In the genomic region with DNA sequence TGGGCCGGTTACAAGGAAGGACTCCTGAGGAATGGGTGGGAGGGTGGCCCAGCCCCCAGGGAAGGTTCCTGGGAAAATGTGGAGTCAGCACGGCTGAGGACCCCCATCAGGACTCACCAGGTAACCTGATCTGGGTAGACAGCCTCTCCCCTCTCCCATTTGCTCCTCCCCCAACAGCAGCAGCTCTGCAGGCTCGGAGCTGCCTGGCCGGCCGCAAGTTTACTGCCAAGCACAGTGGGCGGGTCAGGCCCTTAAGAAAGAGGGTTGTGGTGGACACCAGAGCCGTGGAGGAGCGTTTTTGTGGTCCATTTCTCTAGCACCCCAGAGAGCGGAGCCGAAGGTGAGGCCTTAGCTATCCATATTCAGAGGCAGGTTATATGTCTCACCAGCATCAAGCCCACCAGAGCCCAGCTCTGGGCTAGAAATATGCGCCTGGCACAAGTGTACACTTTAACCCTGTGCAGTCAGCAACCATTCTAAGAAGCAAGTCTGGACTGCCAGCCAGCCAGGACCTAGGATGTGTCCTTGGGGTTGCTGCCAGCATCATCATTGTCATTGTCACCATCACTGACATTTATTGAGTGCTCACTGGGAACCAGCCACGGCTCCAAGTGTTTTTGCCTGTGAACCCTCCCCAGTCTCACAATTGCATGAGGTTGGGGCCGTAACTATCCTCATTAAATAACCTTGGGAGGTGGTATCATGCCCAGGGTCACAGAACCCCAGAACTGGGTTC, we compare ENCODE assay signal across 19 cellular contexts.
"Had no signal": no experiment of that assay in that cellular context is flagged by ENCODE, and none has a peak within 500 bp of the region (broad histone marks: within the 10 kb centered on the region; RNA-seq: fewer than 3 reads in every experiment).

No MANE protein-coding gene starts in this region.

- H3K36me3 ChIP-seq: esophagus squamous epithelium, lower lobe of right lung, prostate gland, transverse colon had no signal

- H3K4me3 ChIP-seq: esophagus squamous epithelium, lower lobe of right lung, prostate gland, transverse colon had no signal

- H3K4me1 ChIP-seq: prostate gland, transverse colon had no signal

- H3K9me3 Mint-ChIP-seq: activated CD4-positive, alpha-beta memory T cell treated with anti-CD3 and anti-CD28 coated beads, Interleukin-2, amount 10 ng/mL, durations not matched to agents 7 days and 5 days had no signal

- H3K27ac Mint-ChIP-seq: activated CD4-positive, alpha-beta memory T cell treated with anti-CD3 and anti-CD28 coated beads, Interleukin-2, amount 10 ng/mL, durations not matched to agents 7 days and 5 days; activated naive CD8-positive, alpha-beta T cell had no signal

- H3K9me3 ChIP-seq: esophagus squamous epithelium, lower lobe of right lung, prostate gland, transverse colon had no signal

- FAIRE-seq: endometrium had no signal

- H3K4me3 Mint-ChIP-seq: activated CD4-positive, alpha-beta memory T cell treated with anti-CD3 and anti-CD28 coated beads, Interleukin-2, amount 10 ng/mL, durations not matched to agents 7 days and 5 days; activated naive CD8-positive, alpha-beta T cell; naive B cell had no signal

- H3K27me3 Mint-ChIP-seq: activated CD4-positive, alpha-beta memory T cell treated with anti-CD3 and anti-CD28 coated beads, Interleukin-2, amount 10 ng/mL, durations not matched to agents 7 days and 5 days; activated naive CD8-positive, alpha-beta T cell; naive B cell had no signal

- DNase-seq: activated CD4-positive, alpha-beta memory T cell treated with anti-CD3 and anti-CD28 coated beads, Interleukin-2, amount 10 ng/mL, durations not matched to agents 7 days and 5 days; activated gamma-delta T cell; activated T-cell treated with anti-CD3 and anti-CD28 coated beads, Interleukin-2, amount 50 U/mL, for 48 hours; anterior cingulate cortex; cerebellar nuclear complex; esophagus squamous epithelium; foreskin fibroblast; head of caudate nucleus; lower lobe of right lung; naive B cell; nucleus accumbens; stimulated activated CD4-positive, alpha-beta T cell treated with anti-CD3 and anti-CD28 coated beads, Interleukin-12 subunit alpha, Interleukin-12 subunit beta, amount 100 ng/mL, for 4 hours; stimulated activated naive CD4-positive, alpha-beta T cell; substantia nigra; T1000; transverse colon had no signal

- H3K36me3 Mint-ChIP-seq: activated naive CD8-positive, alpha-beta T cell; naive B cell had no signal

- H3K27me3 ChIP-seq: esophagus squamous epithelium, transverse colon had no signal

- H3K4me1 Mint-ChIP-seq: activated CD4-positive, alpha-beta memory T cell treated with anti-CD3 and anti-CD28 coated beads, Interleukin-2, amount 10 ng/mL, durations not matched to agents 7 days and 5 days; naive B cell had no signal

- H3K27ac ChIP-seq: esophagus squamous epithelium, lower lobe of right lung, prostate gland, transverse colon had no signal
